Comparison of ENCODE assay signal across 9 cellular contexts in genomic region chr6:5892669-5893068, GRCh38.
A peak's percentile ranks its signal among the peaks of the same experiment; 100 is the strongest.
DNase-seq lines count a peak whose midpoint lies in the region; ATAC-seq, FAIRE-seq and TF ChIP-seq lines count a peak whose summit lies in the region.
"Had no signal": no experiment of that assay in that cellular context is flagged by ENCODE, and none has a peak within 500 bp of the region (broad histone marks: within the 10 kb centered on the region; RNA-seq: fewer than 3 reads in every experiment).

No MANE protein-coding gene starts in this region.

- H3K79me2 ChIP-seq in keratinocyte (ENCODE audit: control insufficient read depth, insufficient read depth, low read length), result no peaks in the 10 kb centered on the region

- no peak overlapping the region for H3K27ac ChIP-seq in keratinocyte (ENCODE audit: control insufficient read depth, insufficient read depth, low read length)

- no peak for TF ChIP-seq CTCF in keratinocyte (optimal IDR thresholded peaks at IDR 0.05 in 1 of 3, IDR thresholded peaks at IDR 0.05 in 1 of 3, conservative IDR thresholded peaks at IDR 0.05 in 1 of 3; ENCODE audit: extremely low read depth in 1 of 3, insufficient read depth in 2 of 3, low read length in 3 of 3)

- FAIRE-seq in keratinocyte (lab: Jason Lieb, UNC), result no peak
- FAIRE-seq: RCC 7860 had no signal

- intact Hi-C loops in head of caudate nucleus (cut with DNase I), result no loop called here

- peak overlapping the region; percentile 78 for H2AFZ ChIP-seq in keratinocyte (ENCODE audit: control insufficient read depth, low read length)

- H3K4me3 ChIP-seq in keratinocyte (ENCODE audit: control insufficient read depth in 2 of 3, extremely low read depth in 1 of 3, insufficient read depth in 2 of 3, low read depth in 1 of 3, low read length in 3 of 3) (peak overlapping the region in 2 of 3 experiments; percentile 53 to 76), HAP-1 (no peak overlapping the region)

- peaks cover 9% of the 10 kb centered on the region for H3K4me1 Mint-ChIP-seq in activated T-cell treated with anti-CD3 and anti-CD28 coated beads, Interleukin-2, amount 50 U/mL, for 24 hours (ENCODE audit: low read depth)
- H3K4me1 Mint-ChIP-seq in activated CD4-positive, alpha-beta memory T cell treated with anti-CD3 and anti-CD28 coated beads, Interleukin-2, amount 10 ng/mL, durations not matched to agents 7 days and 5 days, result peaks cover 5% of the 10 kb centered on the region
- no peaks in the 10 kb centered on the region for H3K4me1 Mint-ChIP-seq in stimulated activated memory B cell treated with anti-CD40 and anti-IgM and Interleukin-4, amounts not matched to agents 10 μg/mL and 1 μg/mL and 100 μg/mL, for 72 hours

- DNase-seq in activated T-cell treated with anti-CD3 and anti-CD28 coated beads, Interleukin-2, amount 50 U/mL, for 24 hours, result no peak
- DNase-seq in activated T-cell treated with anti-CD3 and anti-CD28 coated beads, Interleukin-2, amount 50 U/mL, for 48 hours, result no peak
- DNase-seq in activated CD4-positive, alpha-beta memory T cell treated with anti-CD3 and anti-CD28 coated beads, Interleukin-2, amount 10 ng/mL, durations not matched to agents 7 days and 5 days, result no peak
- DNase-seq in keratinocyte (ENCODE audit: low read depth, low spot score), result no peak
- no peak for DNase-seq in head of caudate nucleus
- DNase-seq in activated effector memory CD4-positive, alpha-beta T cell treated with Interleukin-2 at 50 U/mL for 16 hours, result no peak
- no peak for DNase-seq in HAP-1 (ENCODE audit: low spot score in 2 of 2)

- H3K27ac Mint-ChIP-seq in activated T-cell treated with anti-CD3 and anti-CD28 coated beads, Interleukin-2, amount 50 U/mL, for 24 hours, result peak overlapping the region; percentile 48
- peak overlapping the region; percentile 78 for H3K27ac Mint-ChIP-seq in activated CD4-positive, alpha-beta memory T cell treated with anti-CD3 and anti-CD28 coated beads, Interleukin-2, amount 10 ng/mL, durations not matched to agents 7 days and 5 days
- peak overlapping the region; percentile 97 for H3K27ac Mint-ChIP-seq in stimulated activated memory B cell treated with anti-CD40 and anti-IgM and Interleukin-4, amounts not matched to agents 10 μg/mL and 1 μg/mL and 100 μg/mL, for 72 hours

- H3K9ac ChIP-seq in keratinocyte (ENCODE audit: control insufficient read depth, extremely low read depth, insufficient read depth, low read length), result peak overlapping the region; percentile 50

- H3K36me3 ChIP-seq in keratinocyte (ENCODE audit: control insufficient read depth in 2 of 2, extremely low read depth in 1 of 2, insufficient read depth in 2 of 2, low read length in 2 of 2), result no peaks in the 10 kb centered on the region
- no peaks in the 10 kb centered on the region for H3K36me3 ChIP-seq in HAP-1 (replicated peaks)

- H3K4me2 ChIP-seq in keratinocyte (ENCODE audit: control insufficient read depth, extremely low read depth, insufficient read depth, low read depth, low read length), result peak overlapping the region; percentile 79

- dilution Hi-C loops in keratinocyte (cut with MboI; ENCODE audit: extremely low pct_ligation_motif_present, low sequenced_read_pairs), result no loop called here

- no peaks in the 10 kb centered on the region for H3K9me3 Mint-ChIP-seq in activated T-cell treated with anti-CD3 and anti-CD28 coated beads, Interleukin-2, amount 50 U/mL, for 24 hours
- peaks cover 3% of the 10 kb centered on the region for H3K9me3 Mint-ChIP-seq in activated CD4-positive, alpha-beta memory T cell treated with anti-CD3 and anti-CD28 coated beads, Interleukin-2, amount 10 ng/mL, durations not matched to agents 7 days and 5 days
- H3K9me3 Mint-ChIP-seq in stimulated activated memory B cell treated with anti-CD40 and anti-IgM and Interleukin-4, amounts not matched to agents 10 μg/mL and 1 μg/mL and 100 μg/mL, for 72 hours, result peaks cover 2% of the 10 kb centered on the region

- in situ Hi-C loops in HAP-1 (cut with MboI; ENCODE audit: low sequenced_read_pairs), result no loop called here

- no peaks in the 10 kb centered on the region for H3K27me3 Mint-ChIP-seq in activated T-cell treated with anti-CD3 and anti-CD28 coated beads, Interleukin-2, amount 50 U/mL, for 24 hours
- H3K27me3 Mint-ChIP-seq in activated CD4-positive, alpha-beta memory T cell treated with anti-CD3 and anti-CD28 coated beads, Interleukin-2, amount 10 ng/mL, durations not matched to agents 7 days and 5 days, result no peaks in the 10 kb centered on the region
- H3K27me3 Mint-ChIP-seq in stimulated activated memory B cell treated with anti-CD40 and anti-IgM and Interleukin-4, amounts not matched to agents 10 μg/mL and 1 μg/mL and 100 μg/mL, for 72 hours, result no peaks in the 10 kb centered on the region

- POLR2A ChIA-PET in activated CD4-positive, alpha-beta memory T cell treated with anti-CD3 and anti-CD28 coated beads, Interleukin-2, amount 10 ng/mL, durations not matched to agents 7 days and 5 days (lab: Charles Lee), result interaction anchor here (0.9 to 1.5 kb wide), 2 partner anchors 26 to 421 kb away, joined by 3 to 5 read pairs; no protein-coding TSS in a partner anchor

- H3K4me1 ChIP-seq in keratinocyte (ENCODE audit: control insufficient read depth, extremely low read depth, insufficient read depth, low read length), result peaks cover 3% of the 10 kb centered on the region
- H3K4me1 ChIP-seq in HAP-1, result no peaks in the 10 kb centered on the region

- no peak for ATAC-seq in stimulated activated memory B cell treated with anti-CD40 and anti-IgM and Interleukin-4, amounts not matched to agents 10 μg/mL and 1 μg/mL and 100 μg/mL, for 72 hours

- no peaks in the 10 kb centered on the region for H4K20me1 ChIP-seq in keratinocyte (ENCODE audit: control insufficient read depth, extremely low read depth, insufficient read depth, low read length)

- H3K27me3 ChIP-seq in keratinocyte (ENCODE audit: control insufficient read depth, extremely low read depth, insufficient read depth, low read length), result no peaks in the 10 kb centered on the region
- no peaks in the 10 kb centered on the region for H3K27me3 ChIP-seq in HAP-1 (ENCODE audit: low read depth)

- H3K36me3 Mint-ChIP-seq in activated T-cell treated with anti-CD3 and anti-CD28 coated beads, Interleukin-2, amount 50 U/mL, for 24 hours (ENCODE audit: low read depth), result no peaks in the 10 kb centered on the region
- H3K36me3 Mint-ChIP-seq in activated CD4-positive, alpha-beta memory T cell treated with anti-CD3 and anti-CD28 coated beads, Interleukin-2, amount 10 ng/mL, durations not matched to agents 7 days and 5 days (ENCODE audit: low read depth), result no peaks in the 10 kb centered on the region
- no peaks in the 10 kb centered on the region for H3K36me3 Mint-ChIP-seq in stimulated activated memory B cell treated with anti-CD40 and anti-IgM and Interleukin-4, amounts not matched to agents 10 μg/mL and 1 μg/mL and 100 μg/mL, for 72 hours

- no peaks in the 10 kb centered on the region for H3K9me3 ChIP-seq in keratinocyte (ENCODE audit: control insufficient read depth, low read depth, low read length)
- H3K9me3 ChIP-seq in HAP-1, result no peaks in the 10 kb centered on the region

- H3K9me1 ChIP-seq in keratinocyte (ENCODE audit: control insufficient read depth, extremely low read depth, insufficient read depth, low read length), result no peaks in the 10 kb centered on the region

- CTCF ChIA-PET in activated CD4-positive, alpha-beta memory T cell treated with anti-CD3 and anti-CD28 coated beads, Interleukin-2, amount 10 ng/mL, durations not matched to agents 7 days and 5 days (lab: Charles Lee), result interaction anchor here (1.2 kb wide), 1 partner anchor 374 kb away, joined by 4 read pairs; no protein-coding TSS in a partner anchor

- H3K4me3 Mint-ChIP-seq in activated T-cell treated with anti-CD3 and anti-CD28 coated beads, Interleukin-2, amount 50 U/mL, for 24 hours, result peak overlapping the region; percentile 83
- H3K4me3 Mint-ChIP-seq in activated CD4-positive, alpha-beta memory T cell treated with anti-CD3 and anti-CD28 coated beads, Interleukin-2, amount 10 ng/mL, durations not matched to agents 7 days and 5 days, result peak overlapping the region; percentile 79
- peak overlapping the region; percentile 92 for H3K4me3 Mint-ChIP-seq in stimulated activated memory B cell treated with anti-CD40 and anti-IgM and Interleukin-4, amounts not matched to agents 10 μg/mL and 1 μg/mL and 100 μg/mL, for 72 hours
